16 cellular contexts compared by ENCODE assay signal in genomic region chr7:47228386-47229014, GRCh38.
A peak's percentile ranks its signal among the peaks of the same experiment; 100 is the strongest.
DNase-seq lines count a peak whose midpoint lies in the region; ATAC-seq, FAIRE-seq and TF ChIP-seq lines count a peak whose summit lies in the region.
"Had no signal": no experiment of that assay in that cellular context is flagged by ENCODE, and none has a peak within 500 bp of the region (broad histone marks: within the 10 kb centered on the region; RNA-seq: fewer than 3 reads in every experiment).

No MANE protein-coding gene starts in this region.

- H3K27me3 ChIP-seq in endodermal cell (ENCODE audit: control insufficient read depth, insufficient read depth, low read length, poor library complexity, severe bottlenecking) = no peaks in the 10 kb centered on the region
- H3K27me3 ChIP-seq: heart left ventricle, suprapubic skin had no signal

- DNase-seq in A549 (ENCODE audit: low read depth in 1 of 2, low spot score in 1 of 2) (peak; percentile 31 to 35), NCI-H460 (ENCODE audit: extremely low read depth, low read depth) (peak; percentile 11), endodermal cell (peak; percentile 87), NCI-H524 (lab: John Stamatoyannopoulos, UW) (no peak), dermis blood vessel endothelial cell (no peak)
- no peak for DNase-seq in activated T-cell treated with anti-CD3 and anti-CD28 coated beads, Interleukin-2, amount 50 U/mL, for 48 hours
- DNase-seq: activated CD4-positive, alpha-beta memory T cell treated with anti-CD3 and anti-CD28 coated beads for 36 hours; naive B cell; NCI-H1417; NCI-H446 treated with DMSO at 0.1 percent for 48 hours; RPMI8226 had no signal

- ATAC-seq in A549 (peak in 1 of 2 experiments; percentile 79; a peak in 3 of 6 replicates), HG03565 (IDR thresholded peaks at IDR 0.05; ENCODE audit: unreplicated experiment) (no peak)
- ATAC-seq: activated T-helper 17 cell treated with anti-CD3 and anti-CD28 coated beads, Interleukin-2, amount 50 U/mL, for 72 hours had no signal

- no peak overlapping the region for H3K4me3 ChIP-seq in A549
- H3K4me3 ChIP-seq in endodermal cell (ENCODE audit: low read length) = no peak overlapping the region
- H3K4me3 ChIP-seq: heart left ventricle, suprapubic skin had no signal

- no peak for TF ChIP-seq CTCF in A549 (IDR thresholded peaks at IDR 0.05)
- TF ChIP-seq CTCF in endodermal cell (conservative IDR thresholded peaks at IDR 0.05) = no peak

- 72% methylated on average over 7 of the region's 11 CpGs for WGBS in A549 (ENCODE audit: missing lambda C conversion rate)
- whole genome bisulfite sequencing in endodermal cell (ENCODE audit: insufficient coverage in 1 of 2, insufficient read length in 1 of 2), 2 experiments = 83 to 94% methylated on average over 3 to 11 of the region's 11 CpGs

- no peak for TF ChIP-seq POLR2A in A549 (IDR thresholded peaks at IDR 0.05; ENCODE audit: low read length)

- FAIRE-seq in A549 (lab: Jason Lieb, UNC) (no peak), G401.6 (lab: Jason Lieb, UNC) (peak; percentile 3)

- H3K27ac ChIP-seq in A549 (no peak overlapping the region), endodermal cell (ENCODE audit: low read depth, low read length) (no peak overlapping the region)
- H3K27ac ChIP-seq: heart left ventricle, suprapubic skin had no signal

- peaks cover 10% of the 10 kb centered on the region; the same call in 2 of the 3 replicates for H3K4me1 ChIP-seq in A549
- H3K4me1 ChIP-seq in endodermal cell (ENCODE audit: control insufficient read depth, insufficient read depth, low read length) = no peaks in the 10 kb centered on the region

- no peak for TF ChIP-seq EP300 in A549 (IDR thresholded peaks at IDR 0.05)

- TF ChIP-seq RAD21 in A549 (conservative IDR thresholded peaks at IDR 0.05 in 1 of 2, IDR thresholded peaks at IDR 0.05 in 1 of 2) = no peak

- CTCF ChIA-PET in A549 (lab: Yijun Ruan, JAX) = interaction anchor here (1.1 kb wide), 1 partner anchor 38 kb away, joined by 3 read pairs; no protein-coding TSS in a partner anchor

- H3K27ac Mint-ChIP-seq in endodermal cell = no peak overlapping the region
- H3K27ac Mint-ChIP-seq: activated CD4-positive, alpha-beta memory T cell treated with anti-CD3 and anti-CD28 coated beads for 36 hours; activated T-helper 17 cell treated with anti-CD3 and anti-CD28 coated beads, Interleukin-2, amount 50 U/mL, for 72 hours had no signal

- no peaks in the 10 kb centered on the region for H3K27me3 Mint-ChIP-seq in endodermal cell (ENCODE audit: insufficient read depth)

- H3K4me1 Mint-ChIP-seq in endodermal cell = peaks cover 2% of the 10 kb centered on the region
- H3K4me1 Mint-ChIP-seq: activated T-helper 17 cell treated with anti-CD3 and anti-CD28 coated beads, Interleukin-2, amount 50 U/mL, for 72 hours had no signal

- H3K9ac ChIP-seq in endodermal cell (ENCODE audit: extremely low read depth, low read length, poor library complexity, severe bottlenecking) = no peak overlapping the region

- POLR2A ChIA-PET in A549 (lab: Yijun Ruan, JAX) = no interaction called here

- H3K36me3 Mint-ChIP-seq in endodermal cell (ENCODE audit: low read depth) = no peaks in the 10 kb centered on the region
- H3K36me3 Mint-ChIP-seq: activated CD4-positive, alpha-beta memory T cell treated with anti-CD3 and anti-CD28 coated beads for 36 hours; naive B cell had no signal

- no peak overlapping the region for H3K4me3 Mint-ChIP-seq in endodermal cell
- H3K4me3 Mint-ChIP-seq: activated CD4-positive, alpha-beta memory T cell treated with anti-CD3 and anti-CD28 coated beads for 36 hours; activated T-helper 17 cell treated with anti-CD3 and anti-CD28 coated beads, Interleukin-2, amount 50 U/mL, for 72 hours had no signal

- H3K36me3 ChIP-seq in endodermal cell (ENCODE audit: control insufficient read depth, insufficient read depth, low read length) = no peaks in the 10 kb centered on the region
- H3K36me3 ChIP-seq: heart left ventricle, suprapubic skin had no signal

- H3K9me3 ChIP-seq in A549 = no peaks in the 10 kb centered on the region
- H3K9me3 ChIP-seq in endodermal cell (ENCODE audit: control insufficient read depth, low read length) = no peaks in the 10 kb centered on the region
- H3K9me3 ChIP-seq: heart left ventricle, suprapubic skin had no signal

- no peak overlapping the region for H3K4me2 ChIP-seq in A549

- H3K9me3 Mint-ChIP-seq in endodermal cell = peaks cover 4% of the 10 kb centered on the region
- H3K9me3 Mint-ChIP-seq: activated T-helper 17 cell treated with anti-CD3 and anti-CD28 coated beads, Interleukin-2, amount 50 U/mL, for 72 hours had no signal

TF ChIP-seq in A549, 52 proteins besides CTCF, POLR2A, EP300 and RAD21:
- TF ChIP-seq MAZ (IDR thresholded peaks at IDR 0.05; ENCODE audit: borderline replicate concordance, low read depth, low read length) = no peak
- TF ChIP-seq FOSL2 (IDR thresholded peaks at IDR 0.05) = no peak
- no peak for TF ChIP-seq FOSL2 (CRISPR knock-in tag; IDR thresholded peaks at IDR 0.05)
- no peak for TF ChIP-seq MAX (IDR thresholded peaks at IDR 0.05)
- no peak for TF ChIP-seq CBX2 (IDR thresholded peaks at IDR 0.05; ENCODE audit: borderline replicate concordance, low read depth)
- TF ChIP-seq BCL3 (IDR thresholded peaks at IDR 0.05) = no peak
- TF ChIP-seq ZNF302 (CRISPR knock-in tag; IDR thresholded peaks at IDR 0.05) = no peak
- no peak for TF ChIP-seq EHMT2 (IDR thresholded peaks at IDR 0.05; ENCODE audit: low read depth)
- no peak for TF ChIP-seq KDM5A (IDR thresholded peaks at IDR 0.05)

Comparison
In these comparisons a context has a peak if more than half of its experiments do, and no peak if none do; other contexts are left out.
1. DNase-seq: peak in A549 (2 of 2), NCI-H460 (single experiment) and endodermal cell (single experiment); none in NCI-H524 (0 of 2), dermis blood vessel endothelial cell (single experiment) and activated T-cell treated with anti-CD3 and anti-CD28 coated beads, Interleukin-2, amount 50 U/mL, for 48 hours (0 of 2).